In genomic region chr2:151302879-151303278, GRCh38 we compare ENCODE assay signal across 18 cellular contexts. TPM values are rescaled to one million over a fixed set of nuclear protein-coding genes. Genes with fewer than 3 reads are reported as not detected.
DNase-seq lines count a peak whose midpoint lies in the region; ATAC-seq and TF ChIP-seq lines count a peak whose summit lies in the region.
"Had no signal": no experiment of that assay in that cellular context is flagged by ENCODE, and none has a peak within 500 bp of the region (broad histone marks: within the 10 kb centered on the region; RNA-seq: fewer than 3 reads in every experiment).

No MANE protein-coding gene starts in this region.

- ATAC-seq in foreskin keratinocyte: peak; percentile 63
- ATAC-seq in right lobe of liver: no peak
- no peak for ATAC-seq in GM18867 (IDR thresholded peaks at IDR 0.05; ENCODE audit: unreplicated experiment)
- no peak for ATAC-seq in HG03520 (IDR thresholded peaks at IDR 0.05; ENCODE audit: unreplicated experiment)
- ATAC-seq: left ventricle myocardium superior, Right ventricle myocardium inferior had no signal

- H3K4me2 ChIP-seq in smooth muscle cell: peak overlapping the region; percentile 33

- H3F3A ChIP-seq in smooth muscle cell (ENCODE audit: low read depth): no peaks in the 10 kb centered on the region

- no peaks in the 10 kb centered on the region for H3K27me3 ChIP-seq in adrenal gland
- H3K27me3 ChIP-seq in foreskin keratinocyte: no peaks in the 10 kb centered on the region
- H3K27me3 ChIP-seq in smooth muscle cell (ENCODE audit: low read depth): no peaks in the 10 kb centered on the region
- H3K27me3 ChIP-seq in right lobe of liver: no peaks in the 10 kb centered on the region
- H3K27me3 ChIP-seq: tibial artery had no signal

- in situ Hi-C loops in G401 (cut with HindIII; ENCODE audit: low sequenced_read_pairs): no loop called here

- DNase-seq in HCEC 1CT (peak; percentile 12), adrenal gland (peak; percentile 27 to 70 (median 52)), foreskin keratinocyte (peak in 1 of 2 donors; percentile 39), smooth muscle cell (lab: John Stamatoyannopoulos, UW; ENCODE audit: unreplicated experiment) (no peak), right lobe of liver (no peak), G401 (ENCODE audit: low spot score) (no peak)
- DNase-seq: activated CD8-positive, alpha-beta memory T cell treated with anti-CD3 and anti-CD28 coated beads for 24 hours; activated naive CD8-positive, alpha-beta T cell treated with anti-CD3 and anti-CD28 coated beads for 36 hours; DMS 273 treated with DMSO at 0.1 percent for 48 hours; left ventricle myocardium superior; NCI-H1105; NCI-H526; tibial artery had no signal

- no peak for TF ChIP-seq CTCF in adrenal gland (IDR thresholded peaks at IDR 0.05)
- TF ChIP-seq CTCF in foreskin keratinocyte (conservative IDR thresholded peaks at IDR 0.05): no peak
- no peak for TF ChIP-seq CTCF in smooth muscle cell (IDR thresholded peaks at IDR 0.05; ENCODE audit: borderline replicate concordance, insufficient read depth, poor library complexity, severe bottlenecking)
- no peak for TF ChIP-seq CTCF in right lobe of liver (IDR thresholded peaks at IDR 0.05)

- 21 to 38% (median 27%) methylated on average over 2 of the region's 2 CpGs for WGBS in adrenal gland, 4 donors
- 16% methylated on average over 2 of the region's 2 CpGs for WGBS in smooth muscle cell (ENCODE audit: low lambda C conversion rate)
- WGBS in right lobe of liver (ENCODE audit: insufficient coverage, low coverage, low lambda C conversion rate, missing lambda C conversion rate): 61% methylated on average over 2 of the region's 2 CpGs

- H3K9me3 ChIP-seq in adrenal gland (replicated peaks in 1 of 3) (no peaks in the 10 kb centered on the region), smooth muscle cell (replicated peaks; ENCODE audit: low read depth) (no peaks in the 10 kb centered on the region), right lobe of liver (no peaks in the 10 kb centered on the region)
- H3K9me3 ChIP-seq: tibial artery had no signal

- H4K20me1 ChIP-seq in smooth muscle cell (ENCODE audit: low read depth): no peaks in the 10 kb centered on the region

- peak overlapping the region; percentile 47 for H3K9ac ChIP-seq in smooth muscle cell (ENCODE audit: low read depth)

- no peak overlapping the region for H3K4me3 ChIP-seq in adrenal gland
- H3K4me3 ChIP-seq in smooth muscle cell: no peak overlapping the region
- no peak overlapping the region for H3K4me3 ChIP-seq in right lobe of liver
- H3K4me3 ChIP-seq: tibial artery had no signal

- H3K36me3 ChIP-seq in adrenal gland (replicated peaks in 1 of 2) (no peaks in the 10 kb centered on the region), smooth muscle cell (ENCODE audit: low read depth) (no peaks in the 10 kb centered on the region), right lobe of liver (no peaks in the 10 kb centered on the region)
- H3K36me3 ChIP-seq: tibial artery had no signal

- H3K4me1 ChIP-seq in adrenal gland (replicated peaks in 1 of 2) (no peaks in the 10 kb centered on the region), foreskin keratinocyte (no peaks in the 10 kb centered on the region), smooth muscle cell (ENCODE audit: low read depth) (no peaks in the 10 kb centered on the region), right lobe of liver (no peaks in the 10 kb centered on the region)
- H3K4me1 ChIP-seq: tibial artery had no signal

- H2AFZ ChIP-seq in smooth muscle cell (ENCODE audit: low read depth): peak overlapping the region; percentile 57

- intact Hi-C loops in adrenal gland (cut with DNase I): no loop called here
- intact Hi-C loops in right lobe of liver (cut with DNase I): no loop called here

- no peaks in the 10 kb centered on the region for H3K79me2 ChIP-seq in smooth muscle cell (ENCODE audit: low read depth)

- H3K27ac ChIP-seq in adrenal gland: no peak overlapping the region
- no peak overlapping the region for H3K27ac ChIP-seq in foreskin keratinocyte
- H3K27ac ChIP-seq in smooth muscle cell (ENCODE audit: low read depth): peak overlapping the region; percentile 76
- H3K27ac ChIP-seq in right lobe of liver: no peak overlapping the region
- H3K27ac ChIP-seq: tibial artery had no signal

- TF ChIP-seq POLR2A in adrenal gland (IDR thresholded peaks at IDR 0.05) (no peak), right lobe of liver (IDR thresholded peaks at IDR 0.05) (no peak)

RNA-seq across cellular contexts. Expression of gene NMI, which starts 13.4 kb away (rescaled TPM):
- total RNA-seq in adrenal gland (10 to 100 TPM in 6 of 8 donors, 1 to 10 TPM in 2; 6.6 to 25.1 (median 19.1) TPM), foreskin keratinocyte (13.3 and 15.3 TPM in 2 replicates), smooth muscle cell (2.4 and 4.3 TPM in 2 replicates), right lobe of liver (10 to 100 TPM in 3 of 6 experiments, 1 to 10 TPM in 3; 7.2 to 14.2 (median 10.2) TPM)
- polyA plus RNA-seq in adrenal gland (10 to 100 TPM in 2 of 3 donors, 1 to 10 TPM in 1; 6.4 to 27.7 (median 13.2) TPM), foreskin keratinocyte (15.3 and 15.5 TPM in 2 replicates), smooth muscle cell (2.5 and 4.8 TPM in 2 replicates)
- total RNA-seq in G401 (2014; rRNA removed; shearing (Covaris generic)): not detected in 2 replicates
- polyA plus RNA-seq: neural cell had no signal

RNA-seq across cellular contexts. Expression of gene RBM43, which starts 41.2 kb away (rescaled TPM):
- total RNA-seq in adrenal gland: 10 to 100 TPM in 6 of 8 donors, 1 to 10 TPM in 2; 7.9 to 22.5 (median 12.6) TPM
- polyA plus RNA-seq in adrenal gland: 10 to 100 TPM in 1 of 3 donors, 1 to 10 TPM in 2; 5.0 to 38.7 (median 5.7) TPM
- total RNA-seq in foreskin keratinocyte: 1.3 and 1.5 TPM in 2 replicates
- 0.69 and 0.88 TPM in 2 replicates for polyA plus RNA-seq in foreskin keratinocyte
- total RNA-seq in smooth muscle cell: 3.9 and 4.2 TPM in 2 replicates
- polyA plus RNA-seq in smooth muscle cell: 0.47 and 1.3 TPM in 2 replicates
- total RNA-seq in right lobe of liver: 1 to 10 TPM; 2.2 to 4.2 (median 3.3) TPM
- total RNA-seq in G401 (2014; rRNA removed; shearing (Covaris generic)): 3.5 and 5.2 TPM in 2 replicates
- polyA plus RNA-seq: neural cell had no signal

RNA-seq across cellular contexts. Expression of gene TNFAIP6, which starts 54.5 kb away (rescaled TPM):
- total RNA-seq in adrenal gland (under 1 TPM in 5 of 8 donors, not detected in 3; 0.23 to 0.95 (median 0.27) TPM), foreskin keratinocyte (not detected in 2 replicates), smooth muscle cell (38.4 and 49.1 TPM in 2 replicates), right lobe of liver (under 1 TPM in 2 of 6 experiments, not detected in 4; 0.15 to 0.31 TPM)
- polyA plus RNA-seq in adrenal gland (1 to 10 TPM in 1 of 3 donors, under 1 TPM in 2; 0.20 to 1.3 (median 0.24) TPM), foreskin keratinocyte (not detected in 2 replicates), smooth muscle cell (33.0 and 38.2 TPM in 2 replicates)
- total RNA-seq in G401 (2014; rRNA removed; shearing (Covaris generic)): not detected in 2 replicates
- total RNA-seq: activated naive CD8-positive, alpha-beta T cell treated with anti-CD3 and anti-CD28 coated beads for 36 hours; HT-29 had no signal
- polyA plus RNA-seq: neural cell had no signal

Comparison
In these comparisons a context has a peak if more than half of its experiments do, and no peak if none do; other contexts are left out.
1. DNase-seq: peak in HCEC 1CT (single experiment) and adrenal gland (7 of 7); none in smooth muscle cell (single experiment), right lobe of liver (0 of 3) and G401 (single experiment).
2. RNA of gene TNFAIP6, which starts 54.5 kb away (total RNA-seq): 38.4 to 49.1 TPM in smooth muscle cell; 0.23 to 0.95 TPM in adrenal gland, 0.15 to 0.31 TPM in right lobe of liver, not detected in foreskin keratinocyte and not detected in G401; every median in the first group is over 10 times any median in the second.